Comparison of ENCODE assay signal across 25 cellular contexts in genomic region chr10:52332815-52333214, GRCh38. TPM values are rescaled to one million over a fixed set of nuclear protein-coding genes. Genes with fewer than 3 reads are reported as not detected.
DNase-seq lines count a peak whose midpoint lies in the region; ATAC-seq, FAIRE-seq and TF ChIP-seq lines count a peak whose summit lies in the region.
"Had no signal": no experiment of that assay in that cellular context is flagged by ENCODE, and none has a peak within 500 bp of the region (broad histone marks: within the 10 kb centered on the region; RNA-seq: fewer than 3 reads in every experiment).

No MANE protein-coding gene starts in this region.

- dilution Hi-C loops in IMR-90 (cut with HindIII; ENCODE audit: low sequenced_read_pairs, unreplicated experiment) (no loop called here), endothelial cell of umbilical vein (cut with MboI; ENCODE audit: extremely low pct_ligation_motif_present, low sequenced_read_pairs) (no loop called here)

- POLR2A ChIA-PET in HepG2 (lab: Yijun Ruan, JAX) (no interaction called here), IMR-90 (lab: Charles Lee; ENCODE audit: unreplicated experiment) (no interaction called here), endothelial cell of umbilical vein (lab: Charles Lee) (no interaction called here)

- TF ChIP-seq POLR2A in HepG2 (IDR thresholded peaks at IDR 0.05; ENCODE audit: insufficient read depth in 1 of 2, low read depth in 2 of 2, low read length in 2 of 2): no peak
- TF ChIP-seq POLR2A in right lobe of liver (IDR thresholded peaks at IDR 0.05): no peak
- TF ChIP-seq POLR2A in IMR-90 (IDR thresholded peaks at IDR 0.05; ENCODE audit: low read depth, low read length): no peak
- TF ChIP-seq POLR2A in endothelial cell of umbilical vein (IDR thresholded peaks at IDR 0.05; ENCODE audit: low read depth, low read length): no peak

- no peak overlapping the region for H2BK120ac ChIP-seq in IMR-90 (ENCODE audit: low read depth, low read length)
- no peak overlapping the region for H2BK120ac ChIP-seq in neuronal stem cell (ENCODE audit: low read depth, low read length)

- intact Hi-C loops in HepG2 (cut with micrococcal nuclease; ENCODE audit: unreplicated experiment): loop anchor here (2.0 kb wide), 1 partner anchor 18 kb away; the partner anchor contains the start of gene DKK1
- intact Hi-C loops in right lobe of liver (cut with DNase I): no loop called here
- intact Hi-C loops in IMR-90 (cut with micrococcal nuclease): no loop called here
- intact Hi-C loops in endothelial cell of umbilical vein (cut with micrococcal nuclease): no loop called here

- no peak overlapping the region for H2BK15ac ChIP-seq in IMR-90 (ENCODE audit: low read depth, low read length)
- H2BK15ac ChIP-seq in neuronal stem cell (ENCODE audit: low read length): no peak overlapping the region

- H3K56ac ChIP-seq in IMR-90 (ENCODE audit: extremely low read depth, insufficient read depth, low read length): no peak overlapping the region

- no peak for TF ChIP-seq EP300 in HepG2 (IDR thresholded peaks at IDR 0.05; ENCODE audit: low read depth in 2 of 2, low read length in 2 of 2)
- TF ChIP-seq EP300 in HepG2 (CRISPR knock-in tag; IDR thresholded peaks at IDR 0.05; ENCODE audit: borderline replicate concordance): no peak

- H2BK12ac ChIP-seq in neuronal stem cell (ENCODE audit: low read length): no peak overlapping the region

- no peak overlapping the region for H3K27ac ChIP-seq in HepG2 (ENCODE audit: extremely low read length, insufficient read depth, low read length)
- H3K27ac ChIP-seq in right lobe of liver: no peak overlapping the region
- H3K27ac ChIP-seq in IMR-90 (ENCODE audit: insufficient read depth, low read length): no peak overlapping the region
- peak overlapping the region; percentile 81 for H3K27ac ChIP-seq in endothelial cell of umbilical vein (ENCODE audit: insufficient read depth, low read depth, low read length)
- H3K27ac ChIP-seq in neuronal stem cell (replicated peaks; ENCODE audit: low read length): no peak overlapping the region
- H3K27ac ChIP-seq: BLaER1 treated with 17β-estradiol and CSF1 and Interleukin-3, amounts not matched to agents 10 nM and 100 nM; RWPE1 had no signal

- WGBS in HepG2 (ENCODE audit: low lambda C conversion rate): 34% methylated on average over 5 of the region's 5 CpGs
- 55% methylated on average over 5 of the region's 5 CpGs for WGBS in right lobe of liver (ENCODE audit: insufficient coverage, low coverage, low lambda C conversion rate, missing lambda C conversion rate)
- WGBS in IMR-90 (ENCODE audit: extremely low coverage in 2 of 2, insufficient read length in 1 of 2), 2 experiments: no CpG with 5 or more reads among the region's 5 CpGs
- WGBS in neuronal stem cell (ENCODE audit: extremely low coverage in 2 of 2, insufficient read length in 2 of 2, insufficient replicate concordance in 1 of 2), 2 donors: no CpG with 5 or more reads among the region's 5 CpGs

- BruUV-seq in HepG2 (replicated peaks; lab: Mats Ljungman, UMichigan) (no TSS peak), IMR-90 (replicated peaks; lab: Mats Ljungman, UMichigan) (no TSS peak), endothelial cell of umbilical vein (replicated peaks; lab: Mats Ljungman, UMichigan) (no TSS peak)

- no peak overlapping the region for H3K18ac ChIP-seq in IMR-90 (ENCODE audit: low read depth, low read length)
- no peak overlapping the region for H3K18ac ChIP-seq in neuronal stem cell (ENCODE audit: low read length)

- H3K23ac ChIP-seq in IMR-90 (ENCODE audit: low read depth, low read length): no peak overlapping the region
- H3K23ac ChIP-seq in neuronal stem cell (ENCODE audit: low read depth, low read length, poor library complexity): no peak overlapping the region

- in situ Hi-C loops in HepG2 (cut with HindIII; ENCODE audit: extremely low pct_ligation_motif_present, low pct_unique_long_range_greater_than_20kb) (no loop called here), IMR-90 (cut with MboI; ENCODE audit: low sequenced_read_pairs) (no loop called here)

- H2AK5ac ChIP-seq in IMR-90 (ENCODE audit: low read depth, low read length) (no peak overlapping the region), neuronal stem cell (ENCODE audit: low read depth, low read length) (no peak overlapping the region)

- TF ChIP-seq CTCF in HepG2 (CRISPR knock-in tag; IDR thresholded peaks at IDR 0.05) (no peak), right lobe of liver (IDR thresholded peaks at IDR 0.05) (no peak), IMR-90 (conservative IDR thresholded peaks at IDR 0.05; ENCODE audit: low read depth, low read length) (no peak), endothelial cell of umbilical vein (IDR thresholded peaks at IDR 0.05; ENCODE audit: extremely low read depth in 1 of 2, insufficient read depth in 1 of 2, low read depth in 1 of 2, low read length in 2 of 2) (no peak)

- H3K4me3 ChIP-seq in HepG2 (replicated peaks in 1 of 3; ENCODE audit: insufficient read depth in 1 of 3, low read depth in 2 of 3, low read length in 3 of 3): no peak overlapping the region
- no peak overlapping the region for H3K4me3 ChIP-seq in right lobe of liver
- no peak overlapping the region for H3K4me3 ChIP-seq in IMR-90 (ENCODE audit: insufficient read depth, low read depth, low read length)
- H3K4me3 ChIP-seq in endothelial cell of umbilical vein (replicated peaks in 1 of 3; ENCODE audit: insufficient read depth in 1 of 3, low read depth in 1 of 3, low read length in 3 of 3): no peak overlapping the region
- H3K4me3 ChIP-seq in neuronal stem cell (ENCODE audit: low read length in 2 of 2): no peak overlapping the region
- H3K4me3 ChIP-seq: BLaER1 treated with 17β-estradiol and CSF1 and Interleukin-3, amounts not matched to agents 10 nM and 100 nM; MG63 had no signal

- no peak overlapping the region for H3K14ac ChIP-seq in IMR-90 (replicated peaks; ENCODE audit: low read depth, low read length)
- H3K14ac ChIP-seq in neuronal stem cell (ENCODE audit: low read length): no peak overlapping the region

- ATAC-seq in HepG2 (peak; percentile 47; the same call in 2 of the 3 replicates), right lobe of liver (no peak), IMR-90 (ENCODE audit: low read depth) (peak; percentile 29; the same call in 1 of the 2 replicates)

- H4K91ac ChIP-seq in IMR-90 (ENCODE audit: insufficient read depth, low read depth, low read length): no peak overlapping the region
- no peak overlapping the region for H4K91ac ChIP-seq in neuronal stem cell (ENCODE audit: low read depth, low read length, poor library complexity)

- peaks cover 41% of the 10 kb centered on the region for H3K4me1 ChIP-seq in HepG2 (ENCODE audit: insufficient read depth, low read length)
- H3K4me1 ChIP-seq in right lobe of liver: no peaks in the 10 kb centered on the region
- H3K4me1 ChIP-seq in IMR-90 (ENCODE audit: control insufficient read depth, insufficient read depth, low read length): peaks cover 3% of the 10 kb centered on the region
- H3K4me1 ChIP-seq in endothelial cell of umbilical vein (ENCODE audit: control insufficient read depth, extremely low read depth, insufficient read depth, low read length): peaks cover 48% of the 10 kb centered on the region
- peaks cover 0 to 13% of the 10 kb centered on the region in 2 donors for H3K4me1 ChIP-seq in neuronal stem cell (ENCODE audit: control insufficient read depth in 2 of 2, insufficient read depth in 1 of 2, low read depth in 1 of 2, low read length in 2 of 2)
- H3K4me1 ChIP-seq: BLaER1 treated with 17β-estradiol and CSF1 and Interleukin-3, amounts not matched to agents 10 nM and 100 nM had no signal

- H3K79me2 ChIP-seq in HepG2 (ENCODE audit: insufficient read depth, low read length) (no peaks in the 10 kb centered on the region), endothelial cell of umbilical vein (ENCODE audit: control insufficient read depth, insufficient read depth, low read length) (no peaks in the 10 kb centered on the region)

- H3K9me1 ChIP-seq in IMR-90 (ENCODE audit: insufficient read depth, low read length) (peaks cover 3% of the 10 kb centered on the region; the same call in 1 of the 2 replicates), endothelial cell of umbilical vein (replicated peaks; ENCODE audit: control insufficient read depth, extremely low read depth, insufficient read depth, low read length) (no peaks in the 10 kb centered on the region)

- H4K5ac ChIP-seq in IMR-90 (ENCODE audit: low read depth, low read length): no peak overlapping the region

- CTCF ChIA-PET in HepG2 (lab: Yijun Ruan, JAX; ENCODE audit: low intra/inter-chr PET ratio, low total read pairs): no interaction called here
- CTCF ChIA-PET in IMR-90 (lab: Yijun Ruan, JAX): interaction anchor here (1.8 kb wide), 1 partner anchor 10 kb away, joined by 4 read pairs; no protein-coding TSS in a partner anchor
- CTCF ChIA-PET in endothelial cell of umbilical vein (lab: Charles Lee): interaction anchor here (0.7 to 1.0 kb wide), 2 partner anchors 109 to 110 kb away, joined by 3 read pairs; no protein-coding TSS in a partner anchor

- H3K4ac ChIP-seq in IMR-90 (ENCODE audit: low read depth, low read length): no peak overlapping the region
- no peak overlapping the region for H3K4ac ChIP-seq in neuronal stem cell (ENCODE audit: low read length)

- H2AFZ ChIP-seq in HepG2 (ENCODE audit: low read length) (no peak overlapping the region), IMR-90 (replicated peaks; ENCODE audit: low read length, poor library complexity) (no peak overlapping the region), endothelial cell of umbilical vein (ENCODE audit: low read depth, low read length) (no peak overlapping the region), neuronal stem cell (ENCODE audit: low read length) (no peak overlapping the region)

- TF ChIP-seq RAD21 in HepG2 (CRISPR knock-in tag; IDR thresholded peaks at IDR 0.05) (no peak), IMR-90 (IDR thresholded peaks at IDR 0.05; ENCODE audit: low read length) (no peak)

- H3K27me3 ChIP-seq in HepG2 (ENCODE audit: control insufficient read depth in 1 of 2, insufficient read depth in 2 of 2, low read length in 2 of 2) (no peaks in the 10 kb centered on the region), right lobe of liver (no peaks in the 10 kb centered on the region), IMR-90 (ENCODE audit: control insufficient read depth, insufficient read depth, low read length) (no peaks in the 10 kb centered on the region), endothelial cell of umbilical vein (ENCODE audit: control insufficient read depth in 2 of 2, insufficient read depth in 2 of 2, low read length in 2 of 2) (no peaks in the 10 kb centered on the region), neuronal stem cell (ENCODE audit: control insufficient read depth in 3 of 3, insufficient read depth in 3 of 3, low read depth in 1 of 3, low read length in 3 of 3) (no peaks in the 10 kb centered on the region)
- H3K27me3 ChIP-seq: BLaER1 treated with 17β-estradiol and CSF1 and Interleukin-3, amounts not matched to agents 10 nM and 100 nM; MG63 had no signal

- no peak overlapping the region for H2AK9ac ChIP-seq in IMR-90 (replicated peaks; ENCODE audit: low read depth, low read length, poor library complexity)

- H4K20me1 ChIP-seq in HepG2 (ENCODE audit: insufficient read depth, low read length): no peaks in the 10 kb centered on the region
- no peaks in the 10 kb centered on the region for H4K20me1 ChIP-seq in IMR-90 (ENCODE audit: insufficient read depth, low read length)
- no peaks in the 10 kb centered on the region for H4K20me1 ChIP-seq in endothelial cell of umbilical vein (replicated peaks; ENCODE audit: control insufficient read depth, extremely low read depth, insufficient read depth, low read length)
- H4K20me1 ChIP-seq: BLaER1 treated with 17β-estradiol and CSF1 and Interleukin-3, amounts not matched to agents 10 nM and 100 nM had no signal

- FAIRE-seq in HepG2 (lab: Jason Lieb, UNC) (no peak), endothelial cell of umbilical vein (lab: Jason Lieb, UNC) (peak; percentile 42)
- FAIRE-seq: GM18507, HTR-8/SVneo had no signal

- H3K79me1 ChIP-seq in IMR-90 (ENCODE audit: low read depth in 1 of 2, low read length in 2 of 2) (no peaks in the 10 kb centered on the region), neuronal stem cell (ENCODE audit: low read depth, low read length) (no peaks in the 10 kb centered on the region)

- no peak overlapping the region for H3K9ac ChIP-seq in HepG2 (ENCODE audit: insufficient read depth, low read depth, low read length)
- H3K9ac ChIP-seq in IMR-90 (ENCODE audit: low read depth, low read length): no peak overlapping the region
- peak overlapping the region; percentile 19 for H3K9ac ChIP-seq in endothelial cell of umbilical vein (replicated peaks; ENCODE audit: extremely low read depth, insufficient read depth, low read length)
- no peak overlapping the region for H3K9ac ChIP-seq in neuronal stem cell (ENCODE audit: low read depth, low read length, poor library complexity)
- H3K9ac ChIP-seq: BLaER1 treated with 17β-estradiol and CSF1 and Interleukin-3, amounts not matched to agents 10 nM and 100 nM had no signal

- H4K8ac ChIP-seq in IMR-90 (ENCODE audit: low read depth in 2 of 2, low read length in 2 of 2): no peak overlapping the region; a peak in 1 of 4 replicates
- no peak overlapping the region for H4K8ac ChIP-seq in neuronal stem cell (ENCODE audit: low read depth, low read length)

- no peaks in the 10 kb centered on the region for H3K9me3 ChIP-seq in HepG2 (ENCODE audit: low read length)
- H3K9me3 ChIP-seq in right lobe of liver: no peaks in the 10 kb centered on the region
- H3K9me3 ChIP-seq in IMR-90 (ENCODE audit: control insufficient read depth, insufficient read depth, low read length): no peaks in the 10 kb centered on the region
- no peaks in the 10 kb centered on the region for H3K9me3 ChIP-seq in endothelial cell of umbilical vein (replicated peaks; ENCODE audit: control insufficient read depth, insufficient read depth, low read length)
- H3K9me3 ChIP-seq in neuronal stem cell (replicated peaks in 1 of 2; ENCODE audit: control insufficient read depth in 2 of 2, insufficient read depth in 1 of 2, low read depth in 1 of 2, low read length in 2 of 2): no peaks in the 10 kb centered on the region
- H3K9me3 ChIP-seq: BLaER1 treated with 17β-estradiol and CSF1 and Interleukin-3, amounts not matched to agents 10 nM and 100 nM; MG63 had no signal

- H2BK20ac ChIP-seq in IMR-90 (ENCODE audit: low read depth, low read length): no peak overlapping the region

- H3K36me3 ChIP-seq in HepG2 (replicated peaks in 1 of 2; ENCODE audit: control insufficient read depth in 1 of 2, insufficient read depth in 2 of 2, low read length in 2 of 2): no peaks in the 10 kb centered on the region
- no peaks in the 10 kb centered on the region for H3K36me3 ChIP-seq in right lobe of liver
- H3K36me3 ChIP-seq in IMR-90 (ENCODE audit: control insufficient read depth, insufficient read depth, low read length): no peaks in the 10 kb centered on the region
- H3K36me3 ChIP-seq in endothelial cell of umbilical vein (ENCODE audit: control insufficient read depth in 2 of 2, extremely low read depth in 1 of 2, insufficient read depth in 2 of 2, low read length in 2 of 2): no peaks in the 10 kb centered on the region
- no peaks in the 10 kb centered on the region for H3K36me3 ChIP-seq in neuronal stem cell (replicated peaks in 1 of 2; ENCODE audit: control insufficient read depth in 2 of 2, insufficient read depth in 2 of 2, low read length in 2 of 2)
- H3K36me3 ChIP-seq: BLaER1 treated with 17β-estradiol and CSF1 and Interleukin-3, amounts not matched to agents 10 nM and 100 nM; MG63 had no signal

- DNase-seq in HepG2 (ENCODE audit: low spot score): no peak
- DNase-seq in right lobe of liver: no peak
- no peak for DNase-seq in IMR-90
- peak; percentile 43 for DNase-seq in endothelial cell of umbilical vein (ENCODE audit: low read depth, low spot score)
- DNase-seq in renal cortical epithelial cell (ENCODE audit: low read depth): peak; percentile 11
- DNase-seq in NCI-H1048 (lab: John Stamatoyannopoulos, UW): no peak
- no peak for DNase-seq in neuronal stem cell (ENCODE audit: low spot score)
- DNase-seq in NCI-H128 (lab: John Stamatoyannopoulos, UW; ENCODE audit: unreplicated experiment): no peak
- DNase-seq: AML-193; CD4-positive, alpha-beta T cell; DND-41; KG1; MG63; NCI-H1417 treated with DMSO at 0.1 percent for 48 hours; NCI-H187; NCI-H2171 treated with DMSO at 0.1 percent for 48 hours; NCI-H345; NCI-H524; NCI-H774; SHP77 treated with DMSO at 0.1 percent for 48 hours; T-helper 1 cell had no signal

- H3K4me2 ChIP-seq in HepG2 (ENCODE audit: low read depth, low read length) (no peak overlapping the region), IMR-90 (ENCODE audit: low read depth, low read length) (no peak overlapping the region), endothelial cell of umbilical vein (ENCODE audit: insufficient read depth, low read length) (peak overlapping the region; percentile 69), neuronal stem cell (ENCODE audit: insufficient read depth, low read length, poor library complexity, severe bottlenecking) (no peak overlapping the region)
- H3K4me2 ChIP-seq: BLaER1 treated with 17β-estradiol and CSF1 and Interleukin-3, amounts not matched to agents 10 nM and 100 nM had no signal

- H2BK5ac ChIP-seq in IMR-90 (ENCODE audit: low read depth, low read length, poor library complexity, severe bottlenecking): no peak overlapping the region
- H2BK5ac ChIP-seq in neuronal stem cell (ENCODE audit: low read length): no peak overlapping the region

RNA-seq across cellular contexts. Expression of gene DKK1, which starts 18.7 kb away (rescaled TPM):
- total RNA-seq in HepG2 (2016; rRNA removed; fragmentation: Illumina TruSeq; extraction: Trizol) (143 and 262 TPM in 2 replicates), right lobe of liver (not detected), IMR-90 (2012; rRNA removed) (74.7 and 116 TPM in 2 replicates), endothelial cell of umbilical vein (184 and 200 TPM in 2 replicates), renal cortical epithelial cell (2.7 and 16.3 TPM in 2 replicates)
- 170 and 175 TPM in 2 replicates for total RNA-seq in HepG2 (2016; cell fraction: cytosol; rRNA removed; fragmentation: Illumina TruSeq; extraction: Trizol; ENCODE audit: low read depth)
- total RNA-seq in HepG2 (2016; cell fraction: insoluble cytoplasmic fraction; rRNA removed; fragmentation: Illumina TruSeq; extraction: Trizol): 140 and 239 TPM in 2 replicates
- 116 and 117 TPM in 2 replicates for total RNA-seq in HepG2 (2016; cell fraction: membrane; rRNA removed; fragmentation: Illumina TruSeq; extraction: Trizol)
- total RNA-seq in HepG2 (2016; cell fraction: nucleus; rRNA removed; fragmentation: Illumina TruSeq; extraction: Trizol): 264 and 293 TPM in 2 replicates
- polyA plus RNA-seq in HepG2 (2011; rRNA removed) (52.9 and 123 TPM in 2 replicates), IMR-90 (2012; rRNA removed) (91.4 and 97.6 TPM in 2 replicates), endothelial cell of umbilical vein (160 and 202 TPM in 2 replicates)
- 52.9 and 64.6 TPM in 2 replicates for polyA plus RNA-seq in HepG2 (2011; cell fraction: cytosol; rRNA removed)
- 25.1 and 31.9 TPM in 2 replicates for polyA plus RNA-seq in HepG2 (2011; cell fraction: nucleus; rRNA removed)
- 18.4 and 75.9 TPM in 2 replicates for polyA plus RNA-seq in HepG2 (2012)
- 25.2 and 32.2 TPM in 2 replicates for polyA plus RNA-seq in HepG2 (2016; cell fraction: cytosol; fragmentation: Illumina TruSeq; extraction: Trizol; ENCODE audit: low read depth)
- polyA plus RNA-seq in HepG2 (2016; cell fraction: insoluble cytoplasmic fraction; fragmentation: Illumina TruSeq; extraction: Trizol; ENCODE audit: low read depth): 160 TPM in 2 replicates
- 33.1 and 42.9 TPM in 2 replicates for polyA plus RNA-seq in HepG2 (2016; cell fraction: membrane; fragmentation: Illumina TruSeq; extraction: Trizol; ENCODE audit: low read depth)
- 469 and 518 TPM in 2 replicates for polyA plus RNA-seq in HepG2 (2016; cell fraction: nucleus; fragmentation: Illumina TruSeq; extraction: Trizol; ENCODE audit: insufficient read depth, low read depth)
- 32.2 and 34.1 TPM in 2 replicates for polyA minus RNA-seq in HepG2 (2011; rRNA and poly(A)+ RNA removed; ENCODE audit: low replicate concordance)
- polyA minus RNA-seq in HepG2 (2011; cell fraction: cytosol; rRNA and poly(A)+ RNA removed): 31.8 and 36.1 TPM in 2 replicates
- polyA minus RNA-seq in HepG2 (2011; cell fraction: nucleus; rRNA and poly(A)+ RNA removed): 28.0 and 41.8 TPM in 2 replicates
- 27.7 and 37.6 TPM in 2 replicates for polyA plus RNA-seq in IMR-90 (2012; cell fraction: cytosol; rRNA removed)
- 32.2 and 46.0 TPM in 2 replicates for polyA plus RNA-seq in IMR-90 (2012; cell fraction: nucleus; rRNA removed; ENCODE audit: low replicate concordance)
- polyA plus RNA-seq in endothelial cell of umbilical vein (2011; cell fraction: cytosol; rRNA removed): 315 and 349 TPM in 2 replicates
- polyA plus RNA-seq in endothelial cell of umbilical vein (2011; cell fraction: nucleus; rRNA removed): 456 and 547 TPM in 2 replicates
- polyA plus RNA-seq in endothelial cell of umbilical vein (2012): 423 and 427 TPM in 2 replicates
- 180 and 188 TPM in 2 replicates for polyA minus RNA-seq in endothelial cell of umbilical vein
- 16.3 TPM for polyA minus RNA-seq in endothelial cell of umbilical vein (2011; cell fraction: cytosol; rRNA and poly(A)+ RNA removed)
- polyA minus RNA-seq in endothelial cell of umbilical vein (2011; cell fraction: nucleus; rRNA and poly(A)+ RNA removed): 141 and 168 TPM in 2 replicates
- polyA plus RNA-seq in neuronal stem cell (2013, experiment 1 of 2): not detected
- polyA plus RNA-seq in neuronal stem cell (2013, experiment 2 of 2): 0.01 TPM
- total RNA-seq: CD4-positive, alpha-beta T cell had no signal

Comparison
In these comparisons a context has a peak if more than half of its experiments do, and no peak if none do; other contexts are left out.
1. ATAC-seq: peak in HepG2 (single experiment) and IMR-90 (single experiment); none in right lobe of liver (0 of 4).
2. DNase-seq: peak in endothelial cell of umbilical vein (single experiment) and renal cortical epithelial cell (single experiment); none in HepG2 (single experiment), right lobe of liver (0 of 3), IMR-90 (single experiment), NCI-H1048 (single experiment), neuronal stem cell (single experiment) and NCI-H128 (single experiment).